17 cellular contexts compared by ENCODE assay signal in genomic region chr2:1626271-1626681, GRCh38.
DNase-seq lines count a peak whose midpoint lies in the region; ATAC-seq and TF ChIP-seq lines count a peak whose summit lies in the region.
"Had no signal": no experiment of that assay in that cellular context is flagged by ENCODE, and none has a peak within 500 bp of the region (broad histone marks: within the 10 kb centered on the region; RNA-seq: fewer than 3 reads in every experiment).

No MANE protein-coding gene starts in this region.

- DNase-seq in A172 (ENCODE audit: low spot score) (peak; percentile 33), LNCaP clone FGC (ENCODE audit: low read depth) (peak; percentile 39), dermis blood vessel endothelial cell (peak; percentile 85), mesenteric fat pad (ENCODE audit: low spot score) (peak; percentile 64), cerebellum (ENCODE audit: low spot score) (no peak)
- DNase-seq in activated T-cell treated with anti-CD3 and anti-CD28 coated beads, Interleukin-2, amount 50 U/mL, for 24 hours = no peak
- no peak for DNase-seq in activated CD4-positive, alpha-beta T cell treated with anti-CD3 and anti-CD28 coated beads, Interleukin-2, amount 50 U/mL, for 4 hours
- DNase-seq: activated CD4-positive, alpha-beta T cell treated with anti-CD3 and anti-CD28 coated beads for 4 hours; effector CD4-positive, alpha-beta T cell; left ventricle myocardium superior; naive thymus-derived CD4-positive, alpha-beta T cell had no signal

- no peaks in the 10 kb centered on the region for H3K9me3 Mint-ChIP-seq in activated T-cell treated with anti-CD3 and anti-CD28 coated beads, Interleukin-2, amount 50 U/mL, for 24 hours

- H3K4me3 Mint-ChIP-seq in activated T-cell treated with anti-CD3 and anti-CD28 coated beads, Interleukin-2, amount 50 U/mL, for 24 hours = no peak overlapping the region
- H3K4me3 Mint-ChIP-seq: naive thymus-derived CD4-positive, alpha-beta T cell; stimulated activated naive CD8-positive, alpha-beta T cell treated with anti-CD3 and anti-CD28 coated beads, Interleukin-15, Interleukin-2, amounts not matched to agents 100 ng/mL and 50 ng/mL, for 24 hours had no signal

- H3K27ac Mint-ChIP-seq in activated T-cell treated with anti-CD3 and anti-CD28 coated beads, Interleukin-2, amount 50 U/mL, for 24 hours = no peak overlapping the region
- H3K27ac Mint-ChIP-seq: activated naive CD4-positive, alpha-beta T cell treated with anti-CD3 and anti-CD28 coated beads, Interleukin-2, amount 50 U/mL, for 72 hours; naive thymus-derived CD4-positive, alpha-beta T cell; stimulated activated naive CD8-positive, alpha-beta T cell treated with anti-CD3 and anti-CD28 coated beads, Interleukin-15, Interleukin-2, amounts not matched to agents 100 ng/mL and 50 ng/mL, for 24 hours had no signal

- TF ChIP-seq CTCF in LNCaP clone FGC (IDR thresholded peaks at IDR 0.05; ENCODE audit: control insufficient read depth, extremely low read depth, insufficient read depth) = no peak

- H3K27me3 Mint-ChIP-seq in activated T-cell treated with anti-CD3 and anti-CD28 coated beads, Interleukin-2, amount 50 U/mL, for 24 hours = peaks cover 6% of the 10 kb centered on the region

- no peak for ATAC-seq in HG02588 (IDR thresholded peaks at IDR 0.05; ENCODE audit: unreplicated experiment)
- ATAC-seq: activated naive CD4-positive, alpha-beta T cell treated with anti-CD3 and anti-CD28 coated beads, Interleukin-2, amount 50 U/mL, for 72 hours; naive thymus-derived CD4-positive, alpha-beta T cell had no signal

- no peaks in the 10 kb centered on the region for H3K4me1 Mint-ChIP-seq in activated T-cell treated with anti-CD3 and anti-CD28 coated beads, Interleukin-2, amount 50 U/mL, for 24 hours (ENCODE audit: low read depth)

- no peak overlapping the region for H3K4me3 ChIP-seq in LNCaP clone FGC (ENCODE audit: low read depth, low read length)
- H3K4me3 ChIP-seq: A549, SJSA1, vagina had no signal

- H3K36me3 Mint-ChIP-seq in activated T-cell treated with anti-CD3 and anti-CD28 coated beads, Interleukin-2, amount 50 U/mL, for 24 hours (ENCODE audit: low read depth) = no peaks in the 10 kb centered on the region
- H3K36me3 Mint-ChIP-seq: activated naive CD4-positive, alpha-beta T cell treated with anti-CD3 and anti-CD28 coated beads, Interleukin-2, amount 50 U/mL, for 72 hours; naive thymus-derived CD4-positive, alpha-beta T cell had no signal

Comparison
In these comparisons a context has a peak if more than half of its experiments do, and no peak if none do; other contexts are left out.
1. DNase-seq: peak in A172 (single experiment), LNCaP clone FGC (single experiment), dermis blood vessel endothelial cell (single experiment) and mesenteric fat pad (single experiment); none in activated T-cell treated with anti-CD3 and anti-CD28 coated beads, Interleukin-2, amount 50 U/mL, for 24 hours (single experiment), activated CD4-positive, alpha-beta T cell treated with anti-CD3 and anti-CD28 coated beads, Interleukin-2, amount 50 U/mL, for 4 hours (0 of 2) and cerebellum (single experiment).